In genomic region chr9:109311731-109312130, GRCh38 we compare ENCODE assay signal across 13 cellular contexts. TPM values are rescaled to one million over a fixed set of nuclear protein-coding genes. Genes with fewer than 3 reads are reported as not detected.
DNase-seq lines count a peak whose midpoint lies in the region; ATAC-seq, FAIRE-seq and TF ChIP-seq lines count a peak whose summit lies in the region.
"Had no signal": no experiment of that assay in that cellular context is flagged by ENCODE, and none has a peak within 500 bp of the region (broad histone marks: within the 10 kb centered on the region; RNA-seq: fewer than 3 reads in every experiment).

No MANE protein-coding gene starts in this region.

- DNase-seq in GM12891 (ENCODE audit: insufficient read length, low spot score), result peak; percentile 46
- peak; percentile 37 for DNase-seq in HT1080 (ENCODE audit: low read depth)
- DNase-seq in progenitor cell of endocrine pancreas (ENCODE audit: low spot score, unreplicated experiment), result no peak
- no peak for DNase-seq in ACHN
- no peak for DNase-seq in kidney glomerular epithelial cell (lab: John Stamatoyannopoulos, UW)
- DNase-seq: activated CD4-positive, alpha-beta T cell treated with anti-CD3 and anti-CD28 coated beads, Interleukin-2, amount 10 ng/mL, durations not matched to agents 24 days and 14 days; adrenal gland; endodermal cell; small intestine had no signal

- TF ChIP-seq POLR2A in GM12891 (IDR thresholded peaks at IDR 0.05; ENCODE audit: low read depth, low read length), result no peak

- no peaks in the 10 kb centered on the region for H3K27me3 ChIP-seq in endocrine pancreas (ENCODE audit: control insufficient read depth, insufficient read depth, low read length)
- H3K27me3 ChIP-seq: adrenal gland had no signal

- FAIRE-seq in GM12891 (lab: Jason Lieb, UNC), result peak; percentile 63
- FAIRE-seq: GM19239, small intestine had no signal

- peak; percentile 75 for ATAC-seq in GM19372 (IDR thresholded peaks at IDR 0.05; ENCODE audit: low read depth, unreplicated experiment)
- ATAC-seq in GM18517 (IDR thresholded peaks at IDR 0.05; ENCODE audit: unreplicated experiment), result no peak

- no peaks in the 10 kb centered on the region for H3K4me1 ChIP-seq in endocrine pancreas (ENCODE audit: control insufficient read depth, insufficient read depth, low read length)

- no peaks in the 10 kb centered on the region for H3K9me3 Mint-ChIP-seq in progenitor cell of endocrine pancreas (ENCODE audit: low read depth)
- H3K9me3 Mint-ChIP-seq: activated CD4-positive, alpha-beta T cell treated with anti-CD3 and anti-CD28 coated beads, Interleukin-2, amount 10 ng/mL, durations not matched to agents 24 days and 14 days; endodermal cell had no signal

- no peak overlapping the region for H3K27ac Mint-ChIP-seq in progenitor cell of endocrine pancreas
- H3K27ac Mint-ChIP-seq: activated CD4-positive, alpha-beta T cell treated with anti-CD3 and anti-CD28 coated beads, Interleukin-2, amount 10 ng/mL, durations not matched to agents 24 days and 14 days; endodermal cell had no signal

- H3K27me3 Mint-ChIP-seq in progenitor cell of endocrine pancreas, result peaks cover 10% of the 10 kb centered on the region

- H3K36me3 Mint-ChIP-seq in progenitor cell of endocrine pancreas (ENCODE audit: insufficient read depth), result no peaks in the 10 kb centered on the region

- no peaks in the 10 kb centered on the region for H3K36me3 ChIP-seq in endocrine pancreas (ENCODE audit: control insufficient read depth, insufficient read depth, low read length)
- H3K36me3 ChIP-seq: adrenal gland had no signal

- no peaks in the 10 kb centered on the region for H3K9me3 ChIP-seq in endocrine pancreas (ENCODE audit: control insufficient read depth, low read length)
- H3K9me3 ChIP-seq: adrenal gland had no signal

- in situ Hi-C loops in ACHN (cut with HindIII; ENCODE audit: low pct_ligation_motif_present, low pct_unique_long_range_greater_than_20kb, low sequenced_read_pairs), result no loop called here

- H3K4me1 Mint-ChIP-seq in progenitor cell of endocrine pancreas (ENCODE audit: low read depth), result peaks cover 23% of the 10 kb centered on the region

- no peak for TF ChIP-seq CTCF in progenitor cell of endocrine pancreas (IDR thresholded peaks at IDR 0.05; ENCODE audit: unreplicated experiment)

- H3K4me3 ChIP-seq in endocrine pancreas (ENCODE audit: control insufficient read depth, insufficient read depth, low read length), result peak overlapping the region; percentile 28
- H3K4me3 ChIP-seq: adrenal gland had no signal

- H3K9ac ChIP-seq in endocrine pancreas (ENCODE audit: control insufficient read depth, insufficient read depth, low read length), result no peak overlapping the region

- H3K4me3 Mint-ChIP-seq in progenitor cell of endocrine pancreas (ENCODE audit: low read depth), result no peak overlapping the region
- H3K4me3 Mint-ChIP-seq: activated CD4-positive, alpha-beta T cell treated with anti-CD3 and anti-CD28 coated beads, Interleukin-2, amount 10 ng/mL, durations not matched to agents 24 days and 14 days; endodermal cell had no signal

TF ChIP-seq in GM12891, 5 proteins besides CTCF, POLR2A, EP300 and RAD21:
- TF ChIP-seq TAF1 (IDR thresholded peaks at IDR 0.05; ENCODE audit: low read depth, low read length), result no peak
- peak; percentile 97 for TF ChIP-seq POU2F2 (IDR thresholded peaks at IDR 0.05; ENCODE audit: low read depth, low read length)

RNA-seq across cellular contexts. Expression of gene EPB41L4B, which starts 9.1 kb away (rescaled TPM):
- polyA plus RNA-seq in GM12891 (2012; ENCODE audit: low read depth, missing spikeins), result 1.2 TPM
- 3.3 and 3.6 TPM in 2 replicates for total RNA-seq in HT1080 (2014; rRNA removed; shearing (Covaris generic))
- 2.0 and 2.7 TPM in 2 replicates for polyA plus RNA-seq in HT1080 (2015; cell fraction: cytosol; rRNA removed)
- 2.4 and 3.1 TPM in 2 replicates for polyA plus RNA-seq in HT1080 (2015; cell fraction: nucleus; rRNA removed)
- total RNA-seq in progenitor cell of endocrine pancreas, result 7.7 and 7.8 TPM in 2 replicates

Comparison
In these comparisons a context has a peak if more than half of its experiments do, and no peak if none do; other contexts are left out.
1. DNase-seq: peak in GM12891 (single experiment) and HT1080 (single experiment); none in progenitor cell of endocrine pancreas (single experiment), ACHN (single experiment) and kidney glomerular epithelial cell (single experiment).